ENCODE assay signal across 14 cellular contexts in genomic region chr2:158460632-158461297, GRCh38. TPM values are rescaled to one million over a fixed set of nuclear protein-coding genes. Genes with fewer than 3 reads are reported as not detected.
A peak's percentile ranks its signal among the peaks of the same experiment; 100 is the strongest.
DNase-seq lines count a peak whose midpoint lies in the region; ATAC-seq and TF ChIP-seq lines count a peak whose summit lies in the region.
"Had no signal": no experiment of that assay in that cellular context is flagged by ENCODE, and none has a peak within 500 bp of the region (broad histone marks: within the 10 kb centered on the region; RNA-seq: fewer than 3 reads in every experiment).

No MANE protein-coding gene starts in this region.

- H3K4me3 ChIP-seq in heart right ventricle (peak overlapping the region in 1 of 10 donors; percentile 5), right cardiac atrium (ENCODE audit: low read length) (no peak overlapping the region), fibroblast of the aortic adventitia (ENCODE audit: low read depth, low read length) (no peak overlapping the region), upper lobe of right lung (no peak overlapping the region)
- H3K4me3 ChIP-seq: HAP-1 had no signal

- H3K4me1 Mint-ChIP-seq in activated CD4-positive, alpha-beta memory T cell treated with anti-CD3 and anti-CD28 coated beads, Interleukin-2, amount 10 ng/mL, durations not matched to agents 7 days and 5 days = peaks cover 32% of the 10 kb centered on the region

- peaks cover 0 to 61% (median 36%) of the 10 kb centered on the region in 9 donors for H3K4me1 ChIP-seq in heart right ventricle
- peaks cover 3% of the 10 kb centered on the region for H3K4me1 ChIP-seq in right cardiac atrium (ENCODE audit: control insufficient read depth, insufficient read depth, low read length)
- peaks cover 30% of the 10 kb centered on the region for H3K4me1 ChIP-seq in upper lobe of right lung

- intact Hi-C loops in heart right ventricle (cut with DNase I) = loop anchor here in 1 of 10 donors (5.0 kb wide), 1 partner anchor 287 kb away; no protein-coding TSS in a partner anchor
- intact Hi-C loops in right cardiac atrium (cut with DNase I) = no loop called here
- intact Hi-C loops in upper lobe of right lung (cut with DNase I) = no loop called here

- H3K9me3 ChIP-seq in heart right ventricle = no peaks in the 10 kb centered on the region
- no peaks in the 10 kb centered on the region for H3K9me3 ChIP-seq in right cardiac atrium (ENCODE audit: control insufficient read depth, low read length)
- no peaks in the 10 kb centered on the region for H3K9me3 ChIP-seq in upper lobe of right lung
- H3K9me3 ChIP-seq: HAP-1 had no signal

- H3K27ac Mint-ChIP-seq in activated CD4-positive, alpha-beta memory T cell treated with anti-CD3 and anti-CD28 coated beads, Interleukin-2, amount 10 ng/mL, durations not matched to agents 7 days and 5 days = no peak overlapping the region
- H3K27ac Mint-ChIP-seq: dendritic cell treated with granulocyte-macrophage colony-stimulating factor and Interleukin-4, amounts not matched to agents 40 ng/mL and 50 ng/mL, for 4 days; T-cell had no signal

- H3K27me3 Mint-ChIP-seq in activated CD4-positive, alpha-beta memory T cell treated with anti-CD3 and anti-CD28 coated beads, Interleukin-2, amount 10 ng/mL, durations not matched to agents 7 days and 5 days = peaks cover 5% of the 10 kb centered on the region

- H3K36me3 Mint-ChIP-seq in activated CD4-positive, alpha-beta memory T cell treated with anti-CD3 and anti-CD28 coated beads, Interleukin-2, amount 10 ng/mL, durations not matched to agents 7 days and 5 days (ENCODE audit: low read depth) = peaks cover 3% of the 10 kb centered on the region
- H3K36me3 Mint-ChIP-seq: T-cell had no signal

- TF ChIP-seq CTCF in heart right ventricle (IDR thresholded peaks at IDR 0.05) (peak in 6 of 9 donors; percentile 18 to 40 (median 30)), fibroblast of the aortic adventitia (IDR thresholded peaks at IDR 0.05; ENCODE audit: insufficient read depth, low read length) (peak; percentile 45), upper lobe of right lung (IDR thresholded peaks at IDR 0.05) (peak; percentile 27)

- H3K36me3 ChIP-seq in heart right ventricle = no peaks in the 10 kb centered on the region
- H3K36me3 ChIP-seq in upper lobe of right lung = no peaks in the 10 kb centered on the region
- H3K36me3 ChIP-seq: HAP-1 had no signal

- peak overlapping the region in 1 of 10 donors; percentile 3 for H3K27ac ChIP-seq in heart right ventricle
- H3K27ac ChIP-seq in right cardiac atrium (ENCODE audit: low read length) = no peak overlapping the region
- no peak overlapping the region for H3K27ac ChIP-seq in upper lobe of right lung

- ATAC-seq in heart right ventricle = no peak
- ATAC-seq in right cardiac atrium = no peak
- ATAC-seq in upper lobe of right lung = no peak
- no peak for ATAC-seq in HG03378 (IDR thresholded peaks at IDR 0.05; ENCODE audit: unreplicated experiment)
- ATAC-seq: T-cell had no signal

- POLR2A ChIA-PET in activated CD4-positive, alpha-beta memory T cell treated with anti-CD3 and anti-CD28 coated beads, Interleukin-2, amount 10 ng/mL, durations not matched to agents 7 days and 5 days (lab: Charles Lee) = no interaction called here

- no peak for DNase-seq in heart right ventricle
- no peak for DNase-seq in right cardiac atrium
- DNase-seq in RKO (ENCODE audit: low spot score) = peak; percentile 19
- peak; percentile 39 for DNase-seq in fibroblast of the aortic adventitia (ENCODE audit: low read depth)
- no peak for DNase-seq in upper lobe of right lung
- no peak for DNase-seq in activated CD4-positive, alpha-beta memory T cell treated with anti-CD3 and anti-CD28 coated beads, Interleukin-2, amount 10 ng/mL, durations not matched to agents 7 days and 5 days
- no peak for DNase-seq in NCI-H1105 (lab: John Stamatoyannopoulos, UW)
- DNase-seq: activated T-cell treated with anti-CD3 and anti-CD28 coated beads, Interleukin-2, amount 50 U/mL, for 1 hour; C1 segment of cervical spinal cord; NCI-H345; T-cell had no signal

- H3K9me3 Mint-ChIP-seq in activated CD4-positive, alpha-beta memory T cell treated with anti-CD3 and anti-CD28 coated beads, Interleukin-2, amount 10 ng/mL, durations not matched to agents 7 days and 5 days = no peaks in the 10 kb centered on the region
- H3K9me3 Mint-ChIP-seq: dendritic cell treated with granulocyte-macrophage colony-stimulating factor and Interleukin-4, amounts not matched to agents 40 ng/mL and 50 ng/mL, for 4 days; T-cell had no signal

- CTCF ChIA-PET in activated CD4-positive, alpha-beta memory T cell treated with anti-CD3 and anti-CD28 coated beads, Interleukin-2, amount 10 ng/mL, durations not matched to agents 7 days and 5 days (lab: Charles Lee) = no interaction called here

- WGBS in heart right ventricle, 2 donors = 25 to 34% methylated on average over 3 of the region's 3 CpGs
- 42% methylated on average over 3 of the region's 3 CpGs for WGBS in right cardiac atrium

- H3K27me3 ChIP-seq in heart right ventricle = no peaks in the 10 kb centered on the region
- no peaks in the 10 kb centered on the region for H3K27me3 ChIP-seq in right cardiac atrium (ENCODE audit: control insufficient read depth, insufficient read depth)
- no peaks in the 10 kb centered on the region for H3K27me3 ChIP-seq in upper lobe of right lung

- H3K4me3 Mint-ChIP-seq in activated CD4-positive, alpha-beta memory T cell treated with anti-CD3 and anti-CD28 coated beads, Interleukin-2, amount 10 ng/mL, durations not matched to agents 7 days and 5 days = no peak overlapping the region
- H3K4me3 Mint-ChIP-seq: dendritic cell treated with granulocyte-macrophage colony-stimulating factor and Interleukin-4, amounts not matched to agents 40 ng/mL and 50 ng/mL, for 4 days; T-cell had no signal

RNA-seq across cellular contexts. Expression of gene PKP4, which starts 4.0 kb away (rescaled TPM):
- total RNA-seq in heart right ventricle (10 to 100 TPM; 36.2 to 59.0 (median 48.1) TPM), right cardiac atrium (10 to 100 TPM; 49.2 to 74.8 (median 62.7) TPM), fibroblast of the aortic adventitia (ENCODE audit: low replicate concordance) (33.3 and 38.0 TPM in 2 replicates), upper lobe of right lung (74.7 TPM)
- polyA plus RNA-seq in heart right ventricle (10 to 100 TPM; 17.9 to 19.2 TPM), right cardiac atrium (32.4 TPM)
- 10 to 100 TPM; 33.8 to 34.1 TPM for total RNA-seq in activated CD4-positive, alpha-beta memory T cell treated with anti-CD3 and anti-CD28 coated beads, Interleukin-2, amount 10 ng/mL, durations not matched to agents 7 days and 5 days

RNA-seq across cellular contexts. Expression of gene CCDC148, which starts 4.2 kb away (rescaled TPM):
- 1 to 10 TPM in 3 of 10 donors, under 1 TPM in 7; 0.36 to 1.4 (median 0.68) TPM for total RNA-seq in heart right ventricle
- under 1 TPM; 0.07 to 0.51 TPM for polyA plus RNA-seq in heart right ventricle
- total RNA-seq in right cardiac atrium = 1 to 10 TPM in 3 of 4 donors, under 1 TPM in 1; 0.70 to 2.4 (median 1.7) TPM
- 0.23 TPM for polyA plus RNA-seq in right cardiac atrium
- 0.72 and 9.1 TPM in 2 replicates for total RNA-seq in fibroblast of the aortic adventitia (ENCODE audit: low replicate concordance)
- total RNA-seq in upper lobe of right lung = 1.2 TPM
- not detected for total RNA-seq in activated CD4-positive, alpha-beta memory T cell treated with anti-CD3 and anti-CD28 coated beads, Interleukin-2, amount 10 ng/mL, durations not matched to agents 7 days and 5 days
- total RNA-seq: T-cell had no signal

Comparison
In these comparisons a context has a peak if more than half of its experiments do, and no peak if none do; other contexts are left out.
1. DNase-seq: peak in RKO (single experiment) and fibroblast of the aortic adventitia (single experiment); none in heart right ventricle (0 of 2), right cardiac atrium (0 of 3), upper lobe of right lung (single experiment), activated CD4-positive, alpha-beta memory T cell treated with anti-CD3 and anti-CD28 coated beads, Interleukin-2, amount 10 ng/mL, durations not matched to agents 7 days and 5 days (single experiment) and NCI-H1105 (single experiment).
2. Peak in every context shown above with its lines, with median percentiles within 50 percentile points of each other: CTCF ChIP-seq.